9 cellular contexts compared by ENCODE assay signal in genomic region chr9:126146254-126147145, GRCh38.
DNase-seq lines count a peak whose midpoint lies in the region; ATAC-seq and TF ChIP-seq lines count a peak whose summit lies in the region.
"Had no signal": no experiment of that assay in that cellular context is flagged by ENCODE, and none has a peak within 500 bp of the region (broad histone marks: within the 10 kb centered on the region; RNA-seq: fewer than 3 reads in every experiment).

No MANE protein-coding gene starts in this region.

- H3K9me3 ChIP-seq in H9 (ENCODE audit: control insufficient read depth, low read depth, low read length): no peaks in the 10 kb centered on the region
- H3K9me3 ChIP-seq in stomach: no peaks in the 10 kb centered on the region
- H3K9me3 ChIP-seq: ovary had no signal

- no peaks in the 10 kb centered on the region; the same call in 1 of the 2 replicates for H3K4me1 ChIP-seq in H9 (ENCODE audit: insufficient read depth, low read length)
- H3K4me1 ChIP-seq in stomach: peaks cover 0 to 14% (median 0%) of the 10 kb centered on the region in 4 donors

- no peak overlapping the region for H3T11ph ChIP-seq in H9 (ENCODE audit: low read length)

- H3K27ac ChIP-seq in H9 (ENCODE audit: insufficient read length, low read depth, low read length): no peak overlapping the region
- H3K27ac ChIP-seq in stomach: no peak overlapping the region
- H3K27ac ChIP-seq: ovary had no signal

- no peak overlapping the region; a peak in 1 of 7 replicates for H3K27ac Mint-ChIP-seq in H9

- H4K5ac ChIP-seq in H9 (ENCODE audit: insufficient read length, low read depth, low read length): no peak overlapping the region

- H2AK5ac ChIP-seq in H9 (ENCODE audit: insufficient read length, low read length): no peak overlapping the region

- TF ChIP-seq CTCF in H9 (conservative IDR thresholded peaks at IDR 0.05) (peak; percentile 80), stomach (IDR thresholded peaks at IDR 0.05) (peak in 1 of 7 experiments; percentile 22)

- TF ChIP-seq EP300 in stomach (IDR thresholded peaks at IDR 0.05): no peak

- H3K4me1 Mint-ChIP-seq in H9: peaks cover 16 to 18% of the 10 kb centered on the region in 2 experiments

- no peak overlapping the region for H2BK5ac ChIP-seq in H9 (ENCODE audit: insufficient read length, low read length)

- no peaks in the 10 kb centered on the region for H3K79me1 ChIP-seq in H9 (ENCODE audit: insufficient read depth, low read depth, low read length, poor library complexity, severe bottlenecking)

- no peak overlapping the region for H3K56ac ChIP-seq in H9 (ENCODE audit: insufficient read length, low read depth, low read length)

- peaks cover 2% of the 10 kb centered on the region in 2 experiments; a peak in 3 of 5 replicates for H3K9me3 Mint-ChIP-seq in H9

- H3K14ac ChIP-seq in H9 (ENCODE audit: insufficient read depth, low read length): no peak overlapping the region

- H2BK120ac ChIP-seq in H9 (ENCODE audit: low read depth, low read length, poor library complexity, severe bottlenecking): no peak overlapping the region

- no peak overlapping the region for H2BK20ac ChIP-seq in H9 (ENCODE audit: low read depth, low read length, poor library complexity, severe bottlenecking)

- no peak overlapping the region for H3K18ac ChIP-seq in H9 (ENCODE audit: insufficient read length, low read depth, low read length)

- no CpG with 5 or more reads among the region's 19 CpGs for WGBS in H9 (ENCODE audit: extremely low coverage, insufficient read length, low lambda C conversion rate)
- WGBS in stomach, 5 donors: 13 to 27% (median 17%) methylated on average over 19 of the region's 19 CpGs

- no peak overlapping the region for H3K4me3 ChIP-seq in stomach
- H3K4me3 ChIP-seq: ovary had no signal

- H2AFZ ChIP-seq in H9 (ENCODE audit: low read length): no peak overlapping the region

- DNase-seq in COR-L47 (lab: John Stamatoyannopoulos, UW) (peak; percentile 50), H9 (peak; percentile 92), NCI-H2171 treated with DMSO at 0.1 percent for 48 hours (lab: John Stamatoyannopoulos, UW) (peak; percentile 28), iPS DF 4.7 (ENCODE audit: extremely low read depth, low spot score) (peak; percentile 68), stomach (peak; percentile 24), H4 (ENCODE audit: low spot score) (no peak)
- DNase-seq in activated T-cell treated with anti-CD3 and anti-CD28 coated beads, Interleukin-2, amount 50 U/mL, for 48 hours: peak; percentile 45 to 51

- no peak overlapping the region for H4K91ac ChIP-seq in H9 (ENCODE audit: insufficient read length, low read depth, low read length)

- intact Hi-C loops in stomach (cut with DNase I; ENCODE audit: low total_unique reads): no loop called here

- no peak for ATAC-seq in HG02840 (IDR thresholded peaks at IDR 0.05; ENCODE audit: low FRiP score, unreplicated experiment)

- peaks cover 81% of the 10 kb centered on the region for H3K27me3 Mint-ChIP-seq in H9 (ENCODE audit: low read depth)

- no peak overlapping the region for H2BK15ac ChIP-seq in H9 (ENCODE audit: low read depth, low read length)

- no peaks in the 10 kb centered on the region for H4K20me1 ChIP-seq in H9 (ENCODE audit: control insufficient read depth, insufficient read depth, insufficient read length)

- no peak overlapping the region for H3K4ac ChIP-seq in H9 (ENCODE audit: low read depth, low read length)

- no peak overlapping the region for H2BK12ac ChIP-seq in H9 (ENCODE audit: insufficient read length, low read depth, low read length)

- H3K79me2 ChIP-seq in H9 (ENCODE audit: insufficient read depth, low read length): no peaks in the 10 kb centered on the region

- H3K23me2 ChIP-seq in H9 (ENCODE audit: insufficient read length, low read depth, low read length, poor library complexity, severe bottlenecking): no peaks in the 10 kb centered on the region

- peak overlapping the region in 1 of 2 experiments; percentile 51; a peak in 2 of 5 replicates for H3K4me3 Mint-ChIP-seq in H9

- H3K23ac ChIP-seq in H9 (ENCODE audit: insufficient read length, low read depth, low read length): no peak overlapping the region

- H3K27me3 ChIP-seq in H9 (ENCODE audit: insufficient read depth, low read length): peaks cover 7% of the 10 kb centered on the region; the same call in 1 of the 2 replicates
- peaks cover 0 to 28% (median 20%) of the 10 kb centered on the region in 3 donors for H3K27me3 ChIP-seq in stomach
- H3K27me3 ChIP-seq: ovary had no signal

- TF ChIP-seq POLR2A in stomach (IDR thresholded peaks at IDR 0.05): no peak

- no peaks in the 10 kb centered on the region for H3K36me3 Mint-ChIP-seq in H9 (ENCODE audit: insufficient read depth in 1 of 3, low read depth in 3 of 3)

- peak overlapping the region; percentile 4 for H3K4me2 ChIP-seq in H9 (ENCODE audit: insufficient read depth, insufficient read length, low read length)

- H3K9ac ChIP-seq in H9 (ENCODE audit: extremely low read depth, insufficient read length, low read length): no peak overlapping the region

- no peak overlapping the region for H4K8ac ChIP-seq in H9 (replicated peaks; ENCODE audit: insufficient read length, low read depth, low read length)

- H3K36me3 ChIP-seq in stomach: no peaks in the 10 kb centered on the region
- H3K36me3 ChIP-seq: ovary had no signal
